Comparison of ENCODE assay signal across 8 cellular contexts in genomic region chrX:102659790-102660757, GRCh38. TPM values are rescaled to one million over a fixed set of nuclear protein-coding genes. Genes with fewer than 3 reads are reported as not detected.
DNase-seq lines count a peak whose midpoint lies in the region; ATAC-seq, FAIRE-seq and TF ChIP-seq lines count a peak whose summit lies in the region.

No MANE protein-coding gene starts in this region.

- no peaks in the 10 kb centered on the region for H3K9me1 ChIP-seq in keratinocyte (ENCODE audit: control insufficient read depth, extremely low read depth, insufficient read depth, low read length)

- H2AFZ ChIP-seq in keratinocyte (ENCODE audit: control insufficient read depth, low read length) = peak overlapping the region; percentile 52

- peaks cover 2% of the 10 kb centered on the region for H3K9me3 ChIP-seq in keratinocyte (ENCODE audit: control insufficient read depth, low read depth, low read length)

- no peaks in the 10 kb centered on the region for H3K4me1 ChIP-seq in keratinocyte (ENCODE audit: control insufficient read depth, extremely low read depth, insufficient read depth, low read length)

- peak; percentile 83 for DNase-seq in GM03348 (ENCODE audit: low spot score)
- DNase-seq in HEK293T (ENCODE audit: extremely low spot score) = peak; percentile 42
- peak; percentile 34 for DNase-seq in NCI-H1417 treated with DMSO at 0.1 percent for 48 hours (lab: John Stamatoyannopoulos, UW)
- DNase-seq in WTC11 (ENCODE audit: low spot score) = peak; percentile 75
- DNase-seq in central memory CD4-positive, alpha-beta T cell = peak; percentile 71
- DNase-seq in keratinocyte (ENCODE audit: low read depth, low spot score) = no peak
- peak; percentile 60 to 77 for DNase-seq in stimulated activated CD4-positive, alpha-beta T cell treated with anti-CD3 and anti-CD28 coated beads, Interleukin-12 subunit alpha, Interleukin-12 subunit beta, amount 100 ng/mL, for 24 hours (ENCODE audit: low read depth in 2 of 2)
- no peak for DNase-seq in RCC 7860 (ENCODE audit: low spot score)

- dilution Hi-C loops in keratinocyte (cut with MboI; ENCODE audit: extremely low pct_ligation_motif_present, low sequenced_read_pairs) = no loop called here

- TF ChIP-seq CTCF in WTC11 (IDR thresholded peaks at IDR 0.05) (no peak), keratinocyte (optimal IDR thresholded peaks at IDR 0.05 in 1 of 3, IDR thresholded peaks at IDR 0.05 in 1 of 3, conservative IDR thresholded peaks at IDR 0.05 in 1 of 3; ENCODE audit: extremely low read depth in 1 of 3, insufficient read depth in 2 of 3, low read length in 3 of 3) (peak in 2 of 3 experiments; percentile 19 to 21)

- H3K4me1 Mint-ChIP-seq in WTC11 = peaks cover 3% of the 10 kb centered on the region

- peak overlapping the region; percentile 63 for H3K9ac ChIP-seq in keratinocyte (ENCODE audit: control insufficient read depth, extremely low read depth, insufficient read depth, low read length)

- no peaks in the 10 kb centered on the region for H3K27me3 ChIP-seq in keratinocyte (ENCODE audit: control insufficient read depth, extremely low read depth, insufficient read depth, low read length)

- peak overlapping the region; percentile 37 to 56 (median 39) for H3K4me3 ChIP-seq in keratinocyte (ENCODE audit: control insufficient read depth in 2 of 3, extremely low read depth in 1 of 3, insufficient read depth in 2 of 3, low read depth in 1 of 3, low read length in 3 of 3)

- H3K79me2 ChIP-seq in keratinocyte (ENCODE audit: control insufficient read depth, insufficient read depth, low read length) = no peaks in the 10 kb centered on the region

- ATAC-seq in WTC11 = peak; percentile 95

- H3K9me3 Mint-ChIP-seq in WTC11 = no peaks in the 10 kb centered on the region

- no peaks in the 10 kb centered on the region for H3K36me3 ChIP-seq in keratinocyte (ENCODE audit: control insufficient read depth in 2 of 2, extremely low read depth in 1 of 2, insufficient read depth in 2 of 2, low read length in 2 of 2)

- no peaks in the 10 kb centered on the region for H4K20me1 ChIP-seq in keratinocyte (ENCODE audit: control insufficient read depth, extremely low read depth, insufficient read depth, low read length)

- H3K36me3 Mint-ChIP-seq in WTC11 = no peaks in the 10 kb centered on the region

- peaks cover 9% of the 10 kb centered on the region for H3K27me3 Mint-ChIP-seq in WTC11 (ENCODE audit: low read depth)

- peak overlapping the region; percentile 90 for H3K27ac Mint-ChIP-seq in WTC11

- no peak for FAIRE-seq in keratinocyte (lab: Jason Lieb, UNC)
- FAIRE-seq in RCC 7860 (lab: Jason Lieb, UNC) = no peak

- CTCF ChIA-PET in HEK293T (lab: Yijun Ruan, JAX) (no interaction called here), WTC11 (lab: Charles Lee) (interaction anchor here (0.6 to 1.3 kb wide), 4 partner anchors 10 to 241 kb away, joined by 3 to 4 read pairs (median 3); no protein-coding TSS in a partner anchor)

- H3K4me3 Mint-ChIP-seq in WTC11 = peak overlapping the region; percentile 84

- peak overlapping the region; percentile 69 for H3K4me2 ChIP-seq in keratinocyte (ENCODE audit: control insufficient read depth, extremely low read depth, insufficient read depth, low read depth, low read length)

- peak overlapping the region; percentile 49 for H3K27ac ChIP-seq in keratinocyte (ENCODE audit: control insufficient read depth, insufficient read depth, low read length)

- POLR2A ChIA-PET in HEK293T (lab: Yijun Ruan, JAX) (no interaction called here), WTC11 (lab: Charles Lee) (no interaction called here)

TF ChIP-seq in HEK293T, 16 proteins besides CTCF, POLR2A, EP300 and RAD21:
- TF ChIP-seq L3MBTL2 (conservative IDR thresholded peaks at IDR 0.05) (peak; percentile 59), FOXM1 (IDR thresholded peaks at IDR 0.05; ENCODE audit: borderline replicate concordance) (no peak), ELF4 (IDR thresholded peaks at IDR 0.05) (no peak)

TF ChIP-seq in WTC11, 78 proteins besides CTCF, POLR2A, EP300 and RAD21:
- TF ChIP-seq USF1 (CRISPR knock-in tag; IDR thresholded peaks at IDR 0.05) (peak; percentile 97), USF2 (CRISPR knock-in tag; IDR thresholded peaks at IDR 0.05) (peak; percentile 97), MXD4 (CRISPR knock-in tag; IDR thresholded peaks at IDR 0.05; ENCODE audit: borderline replicate concordance) (no peak), FOXK1 (CRISPR knock-in tag; IDR thresholded peaks at IDR 0.05) (0 out of 2 replicates have a peak, but pooled peaks have one; percentile 38)
TF ChIP-seq in WTC11: peak in this region for 3.

RNA-seq across cellular contexts. Expression of gene GPRASP1, which starts 8.8 kb away (rescaled TPM):
- 2.0 to 2.6 TPM (median 2.2 TPM) in 3 replicates for total RNA-seq in WTC11 (2021)
- 0.22 to 0.34 TPM (median 0.26 TPM) in 3 replicates for polyA plus RNA-seq in keratinocyte
- 0.21 TPM for polyA plus RNA-seq in keratinocyte (2011; ENCODE audit: low read depth)
- 0.05 and 0.06 TPM in 2 replicates for polyA plus RNA-seq in keratinocyte (2011; cell fraction: cytosol; rRNA removed)
- 1.5 and 1.6 TPM in 2 replicates for polyA plus RNA-seq in keratinocyte (2011; cell fraction: nucleus; rRNA removed)
- 0.15 and 0.32 TPM in 2 replicates for polyA plus RNA-seq in keratinocyte (2012; ENCODE audit: low replicate concordance)
- polyA minus RNA-seq in keratinocyte = 0.07 to 0.70 TPM (median 0.49 TPM) in 3 replicates
- not detected for polyA minus RNA-seq in keratinocyte (2011; cell fraction: cytosol; rRNA and poly(A)+ RNA removed)
- polyA minus RNA-seq in keratinocyte (2011; cell fraction: nucleus; rRNA and poly(A)+ RNA removed) = 0.84 and 3.4 TPM in 2 replicates

RNA-seq across cellular contexts. Expression of gene GPRASP2, which starts 52.2 kb away (rescaled TPM):
- total RNA-seq in WTC11 (2021) = 18.5 to 20.0 TPM (median 18.9 TPM) in 3 replicates
- 3.6 to 4.9 TPM (median 3.8 TPM) in 3 replicates for polyA plus RNA-seq in keratinocyte
- polyA plus RNA-seq in keratinocyte (2011; ENCODE audit: low read depth) = 2.1 TPM
- 3.4 and 4.5 TPM in 2 replicates for polyA plus RNA-seq in keratinocyte (2011; cell fraction: cytosol; rRNA removed)
- 4.9 and 6.0 TPM in 2 replicates for polyA plus RNA-seq in keratinocyte (2011; cell fraction: nucleus; rRNA removed)
- 3.2 and 4.7 TPM in 2 replicates for polyA plus RNA-seq in keratinocyte (2012; ENCODE audit: low replicate concordance)
- polyA minus RNA-seq in keratinocyte = 1.7 to 6.2 TPM (median 5.3 TPM) in 3 replicates
- polyA minus RNA-seq in keratinocyte (2011; cell fraction: cytosol; rRNA and poly(A)+ RNA removed) = 3.3 TPM
- polyA minus RNA-seq in keratinocyte (2011; cell fraction: nucleus; rRNA and poly(A)+ RNA removed) = 2.4 and 5.1 TPM in 2 replicates

Comparison
In these comparisons a context has a peak if more than half of its experiments do, and no peak if none do; other contexts are left out.
1. DNase-seq: peak in GM03348 (single experiment), HEK293T (single experiment), NCI-H1417 treated with DMSO at 0.1 percent for 48 hours (single experiment), WTC11 (single experiment), central memory CD4-positive, alpha-beta T cell (single experiment) and stimulated activated CD4-positive, alpha-beta T cell treated with anti-CD3 and anti-CD28 coated beads, Interleukin-12 subunit alpha, Interleukin-12 subunit beta, amount 100 ng/mL, for 24 hours (2 of 2); none in keratinocyte (single experiment) and RCC 7860 (single experiment).